Comparison of ENCODE assay signal across 15 cellular contexts in the genomic region with DNA sequence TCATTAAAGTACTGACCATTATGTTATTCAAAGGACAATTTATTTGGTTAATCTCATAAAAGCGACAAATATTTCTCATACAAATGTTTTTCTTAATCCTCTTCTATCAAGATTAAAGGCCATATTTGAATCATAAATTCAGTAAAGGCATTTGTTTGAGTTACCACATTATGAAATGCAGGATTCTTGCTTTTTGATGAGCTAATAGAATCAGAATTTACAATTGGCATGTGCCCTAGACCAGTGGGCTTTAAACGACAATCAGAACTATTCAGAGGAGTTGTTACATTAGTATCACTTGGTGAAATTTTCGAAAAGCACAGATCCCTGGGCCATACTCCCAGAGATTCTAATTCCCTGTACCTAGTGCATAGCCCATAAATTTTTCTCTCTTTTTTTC. TPM values are rescaled to one million over a fixed set of nuclear protein-coding genes. Genes with fewer than 3 reads are reported as not detected.
"Had no signal": no experiment of that assay in that cellular context is flagged by ENCODE, and none has a peak within 500 bp of the region (broad histone marks: within the 10 kb centered on the region; RNA-seq: fewer than 3 reads in every experiment).

No MANE protein-coding gene starts in this region.

- DNase-seq: activated CD4-positive, alpha-beta T cell treated with anti-CD3 and anti-CD28 coated beads, Interleukin-2, amount 10 ng/mL, durations not matched to agents 24 days and 14 days; activated CD8-positive, alpha-beta memory T cell treated with anti-CD3 and anti-CD28 coated beads for 24 hours; activated naive CD4-positive, alpha-beta T cell treated with anti-CD3 and anti-CD28 coated beads, Interleukin-2, amount 10 ng/mL, durations not matched to agents 7 days and 5 days; dorsolateral prefrontal cortex; gastrocnemius medialis; left ventricle myocardium inferior; pancreas; SK-N-SH had no signal

- H3K9ac ChIP-seq: neural progenitor cell, SK-N-SH had no signal

- H3K9me2 ChIP-seq: SK-N-SH had no signal

- H2AFZ ChIP-seq: neural progenitor cell had no signal

- ATAC-seq: esophagus mucosa; gastrocnemius medialis; pancreas; stimulated activated effector memory CD8-positive, alpha-beta T cell treated with anti-CD3 and anti-CD28 coated beads, Interleukin-12 subunit alpha, Interleukin-12 subunit beta, amount 100 ng/mL, for 72 hours; WTC11 had no signal

- H3K4me3 ChIP-seq: dorsolateral prefrontal cortex, gastrocnemius medialis, left ventricle myocardium inferior, neural progenitor cell, pancreas, skin epidermis, tibial nerve had no signal

- H3K36me3 ChIP-seq: gastrocnemius medialis, left ventricle myocardium inferior, neural progenitor cell, pancreas, tibial nerve had no signal

- H3K27ac ChIP-seq: gastrocnemius medialis, left ventricle myocardium inferior, neural progenitor cell, pancreas, skin epidermis, tibial nerve had no signal

- H3K9me3 ChIP-seq: gastrocnemius medialis, left ventricle myocardium inferior, pancreas, SK-N-SH, tibial nerve had no signal

- H3K4me1 ChIP-seq: gastrocnemius medialis, left ventricle myocardium inferior, neural progenitor cell, pancreas, tibial nerve had no signal

- H3K4me2 ChIP-seq: neural progenitor cell, SK-N-SH had no signal

- H3K27me3 ChIP-seq: gastrocnemius medialis, neural progenitor cell had no signal

RNA-seq across cellular contexts. Expression of a gene that starts 55.3 kb away (rescaled TPM):
- total RNA-seq: activated CD4-positive, alpha-beta T cell treated with anti-CD3 and anti-CD28 coated beads, Interleukin-2, amount 10 ng/mL, durations not matched to agents 24 days and 14 days; activated T-helper 2 cell treated with anti-CD3 and anti-CD28 coated beads, Interferon-gamma antibody, Interleukin-2, Interleukin-4, amounts not matched to agents 10 μg/mL and 5 μg/mL and 100 μg/mL, durations not matched to agents 14 hours and 24 hours and 36 hours had no signal
